ENCODE assay signal across 23 cellular contexts in the genomic region with DNA sequence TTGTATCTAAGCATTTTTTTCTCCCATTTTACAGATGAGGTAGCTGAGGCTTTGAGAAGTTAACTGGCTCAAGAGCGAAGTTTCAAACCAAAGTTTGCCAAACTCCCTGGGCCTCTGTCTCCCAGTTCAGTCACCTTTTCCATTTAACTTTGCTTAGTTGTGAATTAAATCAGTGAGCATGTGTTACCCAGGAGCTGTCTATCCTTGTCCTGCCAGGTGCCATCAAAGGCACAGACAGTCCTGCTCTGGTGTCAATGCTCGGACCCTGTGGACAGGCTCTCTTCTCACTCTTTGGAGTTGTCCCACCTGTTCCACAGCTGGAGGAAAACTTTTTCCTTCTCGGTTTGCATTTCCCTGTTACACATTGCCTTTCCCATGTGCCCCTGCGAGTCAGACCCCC. TPM values are rescaled to one million over a fixed set of nuclear protein-coding genes. Genes with fewer than 3 reads are reported as not detected.
A peak's percentile ranks its signal among the peaks of the same experiment; 100 is the strongest.
DNase-seq lines count a peak whose midpoint lies in the region; ATAC-seq, FAIRE-seq and TF ChIP-seq lines count a peak whose summit lies in the region.
"Had no signal": no experiment of that assay in that cellular context is flagged by ENCODE, and none has a peak within 500 bp of the region (broad histone marks: within the 10 kb centered on the region; RNA-seq: fewer than 3 reads in every experiment).

No MANE protein-coding gene starts in this region.

- no peak for TF ChIP-seq CTCF in activated CD8-positive, alpha-beta T cell treated with anti-CD3 and anti-CD28 coated beads for 36 hours (IDR thresholded peaks at IDR 0.05)
- TF ChIP-seq CTCF in GM12878 (IDR thresholded peaks at IDR 0.05 in 2 of 3, conservative IDR thresholded peaks at IDR 0.05 in 1 of 3; ENCODE audit: control insufficient read depth in 2 of 3, extremely low read depth in 1 of 3, insufficient read depth in 1 of 3, low read depth in 3 of 3, low read length in 3 of 3): no peak
- TF ChIP-seq CTCF in type B pancreatic cell (conservative IDR thresholded peaks at IDR 0.05): no peak

- no TSS peak for BruUV-seq in GM12878 (replicated peaks; lab: Mats Ljungman, UMichigan)

- H3K27ac ChIP-seq in GM12878 (ENCODE audit: control insufficient read depth, insufficient read depth): peak overlapping the region; percentile 47
- H3K27ac ChIP-seq: C4-2B, KMS-11, SJSA1 had no signal

- CTCF ChIA-PET in activated CD8-positive, alpha-beta T cell treated with anti-CD3 and anti-CD28 coated beads, Interleukin-2, amount 10 ng/mL, durations not matched to agents 7 days and 5 days (lab: Charles Lee): interaction anchor here (1.0 kb wide), 1 partner anchor 9 kb away, joined by 4 read pairs; a partner anchor contains a TSS
- CTCF ChIA-PET in activated CD8-positive, alpha-beta T cell treated with anti-CD3 and anti-CD28 coated beads for 36 hours (lab: Charles Lee): no interaction called here
- CTCF ChIA-PET in GM12878 (lab: Yijun Ruan, JAX): interaction anchor here (0.6 to 4.6 kb wide), 6 partner anchors 9 to 405 kb away, joined by 3 to 39 read pairs (median 5); a partner anchor contains a TSS

- no peaks in the 10 kb centered on the region for H3K27me3 ChIP-seq in GM12878 (replicated peaks in 1 of 2; ENCODE audit: control insufficient read depth in 2 of 2, insufficient read depth in 2 of 2, low read length in 1 of 2)
- H3K27me3 ChIP-seq: SJSA1 had no signal

- no peaks in the 10 kb centered on the region for H3K9me3 Mint-ChIP-seq in activated CD8-positive, alpha-beta T cell treated with anti-CD3 and anti-CD28 coated beads, Interleukin-2, amount 10 ng/mL, durations not matched to agents 7 days and 5 days (ENCODE audit: insufficient read depth)
- H3K9me3 Mint-ChIP-seq in activated CD8-positive, alpha-beta T cell treated with anti-CD3 and anti-CD28 coated beads for 36 hours: no peaks in the 10 kb centered on the region
- H3K9me3 Mint-ChIP-seq in type B pancreatic cell: no peaks in the 10 kb centered on the region

- H3K4me2 ChIP-seq in GM12878 (ENCODE audit: control insufficient read depth, insufficient read depth): peak overlapping the region; percentile 56; the same call in 1 of the 2 replicates
- H3K4me2 ChIP-seq: KMS-11 had no signal

- SMC1A ChIA-PET in GM12878 (lab: Charles Lee; ENCODE audit: uncharacterized antibody, unreplicated experiment): interaction anchor here (0.6 to 14.4 kb wide), 8 partner anchors 10 to 446 kb away, joined by 3 to 110 read pairs (median 8); no protein-coding TSS in a partner anchor

- in situ Hi-C loops in GM12878 (cut with MboI): no loop called here

- H3K27ac Mint-ChIP-seq in activated CD8-positive, alpha-beta T cell treated with anti-CD3 and anti-CD28 coated beads, Interleukin-2, amount 10 ng/mL, durations not matched to agents 7 days and 5 days: peak overlapping the region; percentile 90
- no peak overlapping the region for H3K27ac Mint-ChIP-seq in activated CD8-positive, alpha-beta T cell treated with anti-CD3 and anti-CD28 coated beads for 36 hours
- H3K27ac Mint-ChIP-seq in type B pancreatic cell: no peak overlapping the region

- peaks cover 25% of the 10 kb centered on the region for H3K4me1 ChIP-seq in GM12878 (ENCODE audit: control insufficient read depth, insufficient read depth, low read length)
- H3K4me1 ChIP-seq: SJSA1 had no signal

- intact Hi-C loops in activated CD8-positive, alpha-beta T cell treated with anti-CD3 and anti-CD28 coated beads for 36 hours (cut with micrococcal nuclease): no loop called here
- intact Hi-C loops in GM12878 (cut with micrococcal nuclease; ENCODE audit: unreplicated experiment): loop anchor here (2.0 kb wide), 1 partner anchor 49 kb away; no protein-coding TSS in a partner anchor

- TF ChIP-seq RAD21 in GM12878 (IDR thresholded peaks at IDR 0.05; ENCODE audit: insufficient read depth, low read depth, low read length): no peak

- no peaks in the 10 kb centered on the region for H3K9me3 ChIP-seq in GM12878 (replicated peaks; ENCODE audit: control insufficient read depth, insufficient read depth, low read length)
- H3K9me3 ChIP-seq: SJSA1 had no signal

- H2AFZ ChIP-seq in GM12878 (ENCODE audit: control insufficient read depth, low read depth, low read length): no peak overlapping the region

- FAIRE-seq in GM19239 (lab: Jason Lieb, UNC) (peak; percentile 77), GM12878 (lab: Jason Lieb, UNC) (no peak)
- FAIRE-seq: A204.1, D721Med, H1, RCC 7860 had no signal

- 65% methylated on average over 4 of the region's 4 CpGs for WGBS in GM12878 (ENCODE audit: insufficient coverage, insufficient replicate concordance, low lambda C conversion rate, missing lambda C conversion rate)

- DNase-seq in activated CD8-positive, alpha-beta T cell treated with anti-CD3 and anti-CD28 coated beads, Interleukin-2, amount 10 ng/mL, durations not matched to agents 7 days and 5 days: no peak
- DNase-seq in activated CD8-positive, alpha-beta T cell treated with anti-CD3 and anti-CD28 coated beads for 36 hours: no peak
- DNase-seq in GM19239 (ENCODE audit: insufficient read length, low spot score) (no peak), GM12878 (ENCODE audit: low read depth, low spot score) (no peak), type B pancreatic cell (ENCODE audit: extremely low spot score, unreplicated experiment) (peak; percentile 59), EL (no peak), NCI-H146 (lab: John Stamatoyannopoulos, UW) (no peak)
- DNase-seq: DMS53, IMR-90, NCI-H1105 treated with DMSO at 0.1 percent for 48 hours, NCI-H1694, NCI-H2081, NCI-H2171, NCI-H526, OCI-M1 had no signal

- no peaks in the 10 kb centered on the region for H4K20me1 ChIP-seq in GM12878 (ENCODE audit: control insufficient read depth, insufficient read depth)

- H3K36me3 ChIP-seq in GM12878 (ENCODE audit: control insufficient read depth in 2 of 2, insufficient read depth in 2 of 2, low read length in 1 of 2): 0 out of 4 replicates have a peak, but pooled peaks cover 0 to 3% of the 10 kb centered on the region in 2 experiments
- H3K36me3 ChIP-seq: SJSA1 had no signal

- no peak for TF ChIP-seq POLR2A in GM12878 (IDR thresholded peaks at IDR 0.05; ENCODE audit: low read depth, low read length)

- POLR2A ChIA-PET in activated CD8-positive, alpha-beta T cell treated with anti-CD3 and anti-CD28 coated beads, Interleukin-2, amount 10 ng/mL, durations not matched to agents 7 days and 5 days (lab: Charles Lee): no interaction called here
- POLR2A ChIA-PET in activated CD8-positive, alpha-beta T cell treated with anti-CD3 and anti-CD28 coated beads for 36 hours (lab: Charles Lee): no interaction called here
- POLR2A ChIA-PET in GM12878 (lab: Charles Lee): interaction anchor here (1.4 to 1.8 kb wide), 3 partner anchors 8 to 100 kb away, joined by 4 to 9 read pairs (median 4); a partner anchor contains a TSS

- H3K4me3 Mint-ChIP-seq in activated CD8-positive, alpha-beta T cell treated with anti-CD3 and anti-CD28 coated beads, Interleukin-2, amount 10 ng/mL, durations not matched to agents 7 days and 5 days: no peak overlapping the region
- H3K4me3 Mint-ChIP-seq in activated CD8-positive, alpha-beta T cell treated with anti-CD3 and anti-CD28 coated beads for 36 hours: no peak overlapping the region
- no peak overlapping the region for H3K4me3 Mint-ChIP-seq in type B pancreatic cell

- ATAC-seq in activated CD8-positive, alpha-beta T cell treated with anti-CD3 and anti-CD28 coated beads, Interleukin-2, amount 10 ng/mL, durations not matched to agents 7 days and 5 days: no peak
- no peak for ATAC-seq in activated CD8-positive, alpha-beta T cell treated with anti-CD3 and anti-CD28 coated beads for 36 hours
- ATAC-seq in GM12878: no peak
- ATAC-seq: HCT116 had no signal

- RAD21 ChIA-PET in GM12878 (lab: Charles Lee; ENCODE audit: unreplicated experiment): interaction anchor here (1.0 to 10.4 kb wide), 5 partner anchors 9 to 101 kb away, joined by 3 to 146 read pairs (median 6); a partner anchor contains a TSS

- H3K36me3 Mint-ChIP-seq in activated CD8-positive, alpha-beta T cell treated with anti-CD3 and anti-CD28 coated beads, Interleukin-2, amount 10 ng/mL, durations not matched to agents 7 days and 5 days (ENCODE audit: low read depth): peaks cover 8% of the 10 kb centered on the region
- H3K36me3 Mint-ChIP-seq in activated CD8-positive, alpha-beta T cell treated with anti-CD3 and anti-CD28 coated beads for 36 hours (ENCODE audit: low read depth): no peaks in the 10 kb centered on the region
- H3K36me3 Mint-ChIP-seq in type B pancreatic cell: peaks cover 3% of the 10 kb centered on the region

- peaks cover 29% of the 10 kb centered on the region for H3K4me1 Mint-ChIP-seq in activated CD8-positive, alpha-beta T cell treated with anti-CD3 and anti-CD28 coated beads, Interleukin-2, amount 10 ng/mL, durations not matched to agents 7 days and 5 days (ENCODE audit: low read depth)
- peaks cover 11% of the 10 kb centered on the region for H3K4me1 Mint-ChIP-seq in activated CD8-positive, alpha-beta T cell treated with anti-CD3 and anti-CD28 coated beads for 36 hours (ENCODE audit: low read depth)
- peaks cover 4% of the 10 kb centered on the region for H3K4me1 Mint-ChIP-seq in type B pancreatic cell (ENCODE audit: unreplicated experiment)

- no peak for TF ChIP-seq EP300 in GM12878 (IDR thresholded peaks at IDR 0.05; ENCODE audit: borderline replicate concordance in 1 of 2, control insufficient read depth in 1 of 2, low read depth in 2 of 2, low read length in 2 of 2)

- H3K4me3 ChIP-seq in GM12878: no peak overlapping the region
- H3K4me3 ChIP-seq: SJSA1 had no signal

- no peak overlapping the region for H3K9ac ChIP-seq in GM12878 (ENCODE audit: control insufficient read depth, insufficient read depth, low read length)
- H3K9ac ChIP-seq: KMS-11 had no signal

- peaks cover 54% of the 10 kb centered on the region for H3K27me3 Mint-ChIP-seq in activated CD8-positive, alpha-beta T cell treated with anti-CD3 and anti-CD28 coated beads, Interleukin-2, amount 10 ng/mL, durations not matched to agents 7 days and 5 days (ENCODE audit: low read depth)
- peaks cover 20% of the 10 kb centered on the region for H3K27me3 Mint-ChIP-seq in activated CD8-positive, alpha-beta T cell treated with anti-CD3 and anti-CD28 coated beads for 36 hours
- peaks cover 88% of the 10 kb centered on the region for H3K27me3 Mint-ChIP-seq in type B pancreatic cell

- H3K79me2 ChIP-seq in GM12878 (ENCODE audit: control insufficient read depth, insufficient read depth, low read length): peaks cover 69% of the 10 kb centered on the region

RNA-seq across cellular contexts. Expression of a gene that starts 8.6 kb away (rescaled TPM):
- total RNA-seq in activated CD8-positive, alpha-beta T cell treated with anti-CD3 and anti-CD28 coated beads, Interleukin-2, amount 10 ng/mL, durations not matched to agents 7 days and 5 days: 1 to 10 TPM; 1.1 to 1.4 TPM
- under 1 TPM in 1 of 2 experiments, not detected in 1; 0.78 TPM for total RNA-seq in activated CD8-positive, alpha-beta T cell treated with anti-CD3 and anti-CD28 coated beads for 36 hours
- 62.8 and 71.3 TPM in 2 replicates for total RNA-seq in GM12878 (2013; cell fraction: nucleolus; rRNA removed)
- 1.3 and 1.5 TPM in 2 replicates for total RNA-seq in GM12878 (2014; rRNA removed)
- 0.67 and 0.69 TPM in 2 replicates for total RNA-seq in GM12878 (2014; rRNA removed; fragmentation: Illumina TruSeq; extraction: Trizol)
- total RNA-seq in GM12878 (2021): 1.8 and 2.2 TPM in 2 replicates
- polyA plus RNA-seq in GM12878 (2011; ENCODE audit: low read depth): 1.4 TPM
- polyA plus RNA-seq in GM12878 (2011; rRNA removed): 11.3 and 23.8 TPM in 2 replicates
- 16.7 and 23.2 TPM in 2 replicates for polyA plus RNA-seq in GM12878 (2011; cell fraction: cytosol; rRNA removed)
- 40.2 and 43.2 TPM in 2 replicates for polyA plus RNA-seq in GM12878 (2011; cell fraction: nucleus; rRNA removed)
- 2.4 and 3.9 TPM in 2 replicates for polyA plus RNA-seq in GM12878 (2012)
- polyA plus RNA-seq in GM12878 (2014; fragmentation: Illumina TruSeq; extraction: Trizol): 0.52 and 0.84 TPM in 2 replicates
- polyA plus RNA-seq in GM12878 (2014; fragmentation: Nextera tagmentation; extraction: Ambion mirVana): under 1 TPM; 0.34 to 0.49 TPM
- 0.33 and 0.51 TPM in 2 replicates for polyA plus RNA-seq in GM12878 (2014; rRNA removed)
- polyA plus RNA-seq in GM12878 (2016; fragmentation: Nextera tagmentation; extraction: Ambion mirVana): 1 to 10 TPM; 1.6 TPM
- 54.3 and 64.7 TPM in 2 replicates for polyA minus RNA-seq in GM12878 (2011; rRNA and poly(A)+ RNA removed)
- 18.7 and 25.7 TPM in 2 replicates for polyA minus RNA-seq in GM12878 (2011; cell fraction: cytosol; rRNA and poly(A)+ RNA removed)
- polyA minus RNA-seq in GM12878 (2011; cell fraction: nucleus; rRNA and poly(A)+ RNA removed): 161 and 396 TPM in 2 replicates
- 1.8 and 9.1 TPM in 2 replicates for total RNA-seq in type B pancreatic cell (ENCODE audit: low replicate concordance)
- total RNA-seq: SJSA1 had no signal
